ENCODE assay signal across 2 cellular contexts in the genomic region with DNA sequence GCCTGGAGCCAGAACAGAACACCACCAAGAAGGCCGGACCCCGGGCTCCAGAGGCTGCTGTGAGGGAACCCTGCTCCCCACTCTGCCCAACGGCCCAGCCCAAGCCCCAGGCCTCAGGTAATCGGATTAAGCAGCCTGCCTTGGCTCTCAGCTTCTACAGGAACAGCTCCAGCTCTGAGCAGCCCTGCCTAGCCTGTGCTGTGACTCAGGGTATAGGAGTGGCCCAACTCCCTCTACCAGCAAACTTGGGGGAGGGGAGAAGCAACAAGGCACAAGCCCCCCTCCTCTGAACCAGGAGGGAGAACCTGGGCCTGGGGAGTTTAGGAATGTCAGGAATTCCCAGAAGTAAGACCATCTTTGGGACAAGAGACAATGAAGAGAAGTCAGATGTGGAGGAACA.
TF ChIP-seq lines count a peak whose summit lies in the region.

No MANE protein-coding gene starts in this region.

TF ChIP-seq in HepG2, 621 proteins besides CTCF, POLR2A, EP300 and RAD21:
- TF ChIP-seq AGO2 (optimal IDR thresholded peaks at IDR 0.05; ENCODE audit: low read depth, low read length): peak; percentile 46
- TF ChIP-seq, protein P1, sequence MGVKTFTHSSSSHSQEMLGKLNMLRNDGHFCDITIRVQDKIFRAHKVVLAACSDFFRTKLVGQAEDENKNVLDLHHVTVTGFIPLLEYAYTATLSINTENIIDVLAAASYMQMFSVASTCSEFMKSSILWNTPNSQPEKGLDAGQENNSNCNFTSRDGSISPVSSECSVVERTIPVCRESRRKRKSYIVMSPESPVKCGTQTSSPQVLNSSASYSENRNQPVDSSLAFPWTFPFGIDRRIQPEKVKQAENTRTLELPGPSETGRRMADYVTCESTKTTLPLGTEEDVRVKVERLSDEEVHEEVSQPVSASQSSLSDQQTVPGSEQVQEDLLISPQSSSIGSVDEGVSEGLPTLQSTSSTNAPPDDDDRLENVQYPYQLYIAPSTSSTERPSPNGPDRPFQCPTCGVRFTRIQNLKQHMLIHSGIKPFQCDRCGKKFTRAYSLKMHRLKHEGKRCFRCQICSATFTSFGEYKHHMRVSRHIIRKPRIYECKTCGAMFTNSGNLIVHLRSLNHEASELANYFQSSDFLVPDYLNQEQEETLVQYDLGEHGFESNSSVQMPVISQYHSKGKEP (CRISPR knock-in tag; IDR thresholded peaks at IDR 0.05): no peak
- 0 out of 2 replicates have a peak, but pooled peaks have one; percentile 16 for TF ChIP-seq RBFOX2 (IDR thresholded peaks at IDR 0.05; ENCODE audit: low read depth, low read length)
- no peak for TF ChIP-seq FOXK1 (CRISPR knock-in tag; IDR thresholded peaks at IDR 0.05; ENCODE audit: borderline replicate concordance, low read depth)
- peak; percentile 25 for TF ChIP-seq POLR2G (IDR thresholded peaks at IDR 0.05; ENCODE audit: low read depth, low read length)
- TF ChIP-seq ARNTL (CRISPR knock-in tag; IDR thresholded peaks at IDR 0.05): no peak
- TF ChIP-seq RBM22 (optimal IDR thresholded peaks at IDR 0.05; ENCODE audit: low read length): peak; percentile 44
- TF ChIP-seq ZNF235 (CRISPR knock-in tag; IDR thresholded peaks at IDR 0.05; ENCODE audit: borderline replicate concordance): no peak
- TF ChIP-seq ZNF543 (CRISPR knock-in tag; IDR thresholded peaks at IDR 0.05): no peak

TF ChIP-seq in WTC11, 78 proteins besides CTCF, POLR2A, EP300 and RAD21:
- TF ChIP-seq TEAD1 (CRISPR knock-in tag; IDR thresholded peaks at IDR 0.05) (no peak), E2F4 (CRISPR knock-in tag; IDR thresholded peaks at IDR 0.05; ENCODE audit: borderline replicate concordance, low read depth) (no peak), SP1 (CRISPR knock-in tag; conservative IDR thresholded peaks at IDR 0.05) (no peak), NR2C2 (CRISPR knock-in tag; IDR thresholded peaks at IDR 0.05) (no peak), ETV6 (CRISPR knock-in tag; IDR thresholded peaks at IDR 0.05) (no peak), ELF4 (CRISPR knock-in tag; IDR thresholded peaks at IDR 0.05; ENCODE audit: low read depth) (no peak), ZNF317 (CRISPR knock-in tag; IDR thresholded peaks at IDR 0.05; ENCODE audit: borderline replicate concordance, low read depth) (no peak), RELA (CRISPR knock-in tag; IDR thresholded peaks at IDR 0.05; ENCODE audit: borderline replicate concordance) (no peak), ZNF425 (CRISPR knock-in tag; conservative IDR thresholded peaks at IDR 0.05) (no peak)
- TF ChIP-seq, protein P2, sequence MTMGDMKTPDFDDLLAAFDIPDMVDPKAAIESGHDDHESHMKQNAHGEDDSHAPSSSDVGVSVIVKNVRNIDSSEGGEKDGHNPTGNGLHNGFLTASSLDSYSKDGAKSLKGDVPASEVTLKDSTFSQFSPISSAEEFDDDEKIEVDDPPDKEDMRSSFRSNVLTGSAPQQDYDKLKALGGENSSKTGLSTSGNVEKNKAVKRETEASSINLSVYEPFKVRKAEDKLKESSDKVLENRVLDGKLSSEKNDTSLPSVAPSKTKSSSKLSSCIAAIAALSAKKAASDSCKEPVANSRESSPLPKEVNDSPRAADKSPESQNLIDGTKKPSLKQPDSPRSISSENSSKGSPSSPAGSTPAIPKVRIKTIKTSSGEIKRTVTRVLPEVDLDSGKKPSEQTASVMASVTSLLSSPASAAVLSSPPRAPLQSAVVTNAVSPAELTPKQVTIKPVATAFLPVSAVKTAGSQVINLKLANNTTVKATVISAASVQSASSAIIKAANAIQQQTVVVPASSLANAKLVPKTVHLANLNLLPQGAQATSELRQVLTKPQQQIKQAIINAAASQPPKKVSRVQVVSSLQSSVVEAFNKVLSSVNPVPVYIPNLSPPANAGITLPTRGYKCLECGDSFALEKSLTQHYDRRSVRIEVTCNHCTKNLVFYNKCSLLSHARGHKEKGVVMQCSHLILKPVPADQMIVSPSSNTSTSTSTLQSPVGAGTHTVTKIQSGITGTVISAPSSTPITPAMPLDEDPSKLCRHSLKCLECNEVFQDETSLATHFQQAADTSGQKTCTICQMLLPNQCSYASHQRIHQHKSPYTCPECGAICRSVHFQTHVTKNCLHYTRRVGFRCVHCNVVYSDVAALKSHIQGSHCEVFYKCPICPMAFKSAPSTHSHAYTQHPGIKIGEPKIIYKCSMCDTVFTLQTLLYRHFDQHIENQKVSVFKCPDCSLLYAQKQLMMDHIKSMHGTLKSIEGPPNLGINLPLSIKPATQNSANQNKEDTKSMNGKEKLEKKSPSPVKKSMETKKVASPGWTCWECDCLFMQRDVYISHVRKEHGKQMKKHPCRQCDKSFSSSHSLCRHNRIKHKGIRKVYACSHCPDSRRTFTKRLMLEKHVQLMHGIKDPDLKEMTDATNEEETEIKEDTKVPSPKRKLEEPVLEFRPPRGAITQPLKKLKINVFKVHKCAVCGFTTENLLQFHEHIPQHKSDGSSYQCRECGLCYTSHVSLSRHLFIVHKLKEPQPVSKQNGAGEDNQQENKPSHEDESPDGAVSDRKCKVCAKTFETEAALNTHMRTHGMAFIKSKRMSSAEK (CRISPR knock-in tag; IDR thresholded peaks at IDR 0.05; ENCODE audit: borderline replicate concordance): no peak
- TF ChIP-seq, protein P3, sequence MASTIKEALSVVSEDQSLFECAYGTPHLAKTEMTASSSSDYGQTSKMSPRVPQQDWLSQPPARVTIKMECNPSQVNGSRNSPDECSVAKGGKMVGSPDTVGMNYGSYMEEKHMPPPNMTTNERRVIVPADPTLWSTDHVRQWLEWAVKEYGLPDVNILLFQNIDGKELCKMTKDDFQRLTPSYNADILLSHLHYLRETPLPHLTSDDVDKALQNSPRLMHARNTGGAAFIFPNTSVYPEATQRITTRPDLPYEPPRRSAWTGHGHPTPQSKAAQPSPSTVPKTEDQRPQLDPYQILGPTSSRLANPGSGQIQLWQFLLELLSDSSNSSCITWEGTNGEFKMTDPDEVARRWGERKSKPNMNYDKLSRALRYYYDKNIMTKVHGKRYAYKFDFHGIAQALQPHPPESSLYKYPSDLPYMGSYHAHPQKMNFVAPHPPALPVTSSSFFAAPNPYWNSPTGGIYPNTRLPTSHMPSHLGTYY (CRISPR knock-in tag; IDR thresholded peaks at IDR 0.05): no peak
- TF ChIP-seq, protein P4, sequence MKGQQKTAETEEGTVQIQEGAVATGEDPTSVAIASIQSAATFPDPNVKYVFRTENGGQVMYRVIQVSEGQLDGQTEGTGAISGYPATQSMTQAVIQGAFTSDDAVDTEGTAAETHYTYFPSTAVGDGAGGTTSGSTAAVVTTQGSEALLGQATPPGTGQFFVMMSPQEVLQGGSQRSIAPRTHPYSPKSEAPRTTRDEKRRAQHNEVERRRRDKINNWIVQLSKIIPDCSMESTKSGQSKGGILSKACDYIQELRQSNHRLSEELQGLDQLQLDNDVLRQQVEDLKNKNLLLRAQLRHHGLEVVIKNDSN (CRISPR knock-in tag; IDR thresholded peaks at IDR 0.05): no peak
TF ChIP-seq in WTC11: peak in this region for 0.
